Comparison of ENCODE assay signal across 8 cellular contexts in the genomic region with DNA sequence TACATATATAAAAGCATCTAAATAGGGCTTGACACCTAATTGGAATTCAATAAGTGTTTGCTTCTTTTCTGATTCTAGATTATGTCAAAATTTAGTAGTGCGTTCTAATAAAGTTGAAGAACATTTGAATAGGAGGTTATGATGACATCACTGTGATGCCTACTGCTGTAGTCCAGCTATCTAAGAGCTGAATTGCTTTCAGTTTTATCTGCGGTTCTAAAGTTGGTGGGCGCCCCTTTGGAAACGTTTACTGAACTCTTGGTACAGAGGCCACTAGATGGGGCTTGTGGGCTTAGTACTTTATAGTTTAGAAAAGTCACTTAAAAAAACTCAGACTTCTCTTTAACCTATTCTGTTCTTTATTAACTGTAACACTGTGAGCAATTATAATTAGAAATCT.
DNase-seq lines count a peak whose midpoint lies in the region; ATAC-seq and TF ChIP-seq lines count a peak whose summit lies in the region.

No MANE protein-coding gene starts in this region.

- H3K27me3 Mint-ChIP-seq in activated CD8-positive, alpha-beta memory T cell treated with anti-CD3 and anti-CD28 coated beads, Interleukin-2, amount 10 ng/mL, durations not matched to agents 7 days and 5 days: no peaks in the 10 kb centered on the region

- H3F3A ChIP-seq in MM.1S (ENCODE audit: insufficient read depth, low read length): no peaks in the 10 kb centered on the region

- intact Hi-C loops in left ventricle myocardium superior (cut with micrococcal nuclease): no loop called here

- H3K4me3 ChIP-seq in cardiac muscle cell: no peak overlapping the region
- no peak overlapping the region for H3K4me3 ChIP-seq in MM.1S (ENCODE audit: low read length)

- H2AFZ ChIP-seq in MM.1S (ENCODE audit: low read length): no peak overlapping the region

- H3K4me2 ChIP-seq in MM.1S (ENCODE audit: low read depth, low read length): no peak overlapping the region

- no peak overlapping the region for H3K4me3 Mint-ChIP-seq in activated CD8-positive, alpha-beta memory T cell treated with anti-CD3 and anti-CD28 coated beads, Interleukin-2, amount 10 ng/mL, durations not matched to agents 7 days and 5 days

- H3K4me1 Mint-ChIP-seq in activated CD8-positive, alpha-beta memory T cell treated with anti-CD3 and anti-CD28 coated beads, Interleukin-2, amount 10 ng/mL, durations not matched to agents 7 days and 5 days: no peaks in the 10 kb centered on the region

- no peaks in the 10 kb centered on the region for H3K9me2 ChIP-seq in MM.1S (replicated peaks; ENCODE audit: insufficient read depth, low read length)

- no peak for ATAC-seq in left ventricle myocardium superior
- no peak for ATAC-seq in activated CD8-positive, alpha-beta memory T cell treated with anti-CD3 and anti-CD28 coated beads, Interleukin-2, amount 10 ng/mL, durations not matched to agents 7 days and 5 days
- no peak for ATAC-seq in HG02798 (IDR thresholded peaks at IDR 0.05; ENCODE audit: poor library complexity, unreplicated experiment)

- no peak overlapping the region for H3K27ac ChIP-seq in cardiac muscle cell
- no peak overlapping the region for H3K27ac ChIP-seq in MM.1S (ENCODE audit: low read length)

- H3K27me3 ChIP-seq in cardiac muscle cell: no peaks in the 10 kb centered on the region
- H3K27me3 ChIP-seq in MM.1S (replicated peaks; ENCODE audit: insufficient read depth, low read length): no peaks in the 10 kb centered on the region

- peak; percentile 63 to 94 for DNase-seq in cardiac muscle cell (ENCODE audit: low read depth in 1 of 2, low spot score in 1 of 2)
- no peak for DNase-seq in left ventricle myocardium superior
- DNase-seq in MM.1S: peak; percentile 74
- DNase-seq in SKM-1 (lab: John Stamatoyannopoulos, UW; ENCODE audit: unreplicated experiment): peak; percentile 16
- DNase-seq in iPS-NIHi7 (ENCODE audit: extremely low spot score): peak; percentile 34
- DNase-seq in activated CD8-positive, alpha-beta memory T cell treated with anti-CD3 and anti-CD28 coated beads, Interleukin-2, amount 10 ng/mL, durations not matched to agents 7 days and 5 days: no peak
- no peak for DNase-seq in ecto neural progenitor cell (ENCODE audit: low spot score)

- no peaks in the 10 kb centered on the region for H4K20me1 ChIP-seq in MM.1S (ENCODE audit: insufficient read depth, low read length)

- no peaks in the 10 kb centered on the region for H3K9me3 ChIP-seq in cardiac muscle cell (ENCODE audit: low read depth)
- no peaks in the 10 kb centered on the region for H3K9me3 ChIP-seq in MM.1S (replicated peaks; ENCODE audit: insufficient read depth, low read length)

- H3K36me3 ChIP-seq in cardiac muscle cell: no peaks in the 10 kb centered on the region
- H3K36me3 ChIP-seq in MM.1S (replicated peaks; ENCODE audit: insufficient read depth, low read length): no peaks in the 10 kb centered on the region

- no peak overlapping the region for H3K9ac ChIP-seq in MM.1S (ENCODE audit: low read length)

- no peaks in the 10 kb centered on the region for H3K79me2 ChIP-seq in MM.1S (ENCODE audit: low read length)

- H3K27ac Mint-ChIP-seq in activated CD8-positive, alpha-beta memory T cell treated with anti-CD3 and anti-CD28 coated beads, Interleukin-2, amount 10 ng/mL, durations not matched to agents 7 days and 5 days: no peak overlapping the region

- TF ChIP-seq CTCF in cardiac muscle cell (IDR thresholded peaks at IDR 0.05; ENCODE audit: low read depth, low read length): peak; percentile 69
- peak; percentile 45 for TF ChIP-seq CTCF in MM.1S (IDR thresholded peaks at IDR 0.05; ENCODE audit: low read length)

- no peaks in the 10 kb centered on the region for H3K36me3 Mint-ChIP-seq in activated CD8-positive, alpha-beta memory T cell treated with anti-CD3 and anti-CD28 coated beads, Interleukin-2, amount 10 ng/mL, durations not matched to agents 7 days and 5 days

- CTCF ChIA-PET in activated CD8-positive, alpha-beta memory T cell treated with anti-CD3 and anti-CD28 coated beads, Interleukin-2, amount 10 ng/mL, durations not matched to agents 7 days and 5 days (lab: Charles Lee): no interaction called here

- no peaks in the 10 kb centered on the region for H3K9me3 Mint-ChIP-seq in activated CD8-positive, alpha-beta memory T cell treated with anti-CD3 and anti-CD28 coated beads, Interleukin-2, amount 10 ng/mL, durations not matched to agents 7 days and 5 days (ENCODE audit: low read depth)

- no peaks in the 10 kb centered on the region for H3K4me1 ChIP-seq in cardiac muscle cell (ENCODE audit: low read depth)
- H3K4me1 ChIP-seq in MM.1S (ENCODE audit: low read length): no peaks in the 10 kb centered on the region

Comparison
In these comparisons a context has a peak if more than half of its experiments do, and no peak if none do; other contexts are left out.
1. DNase-seq: peak in cardiac muscle cell (2 of 2), MM.1S (single experiment), SKM-1 (single experiment) and iPS-NIHi7 (single experiment); none in left ventricle myocardium superior (single experiment), activated CD8-positive, alpha-beta memory T cell treated with anti-CD3 and anti-CD28 coated beads, Interleukin-2, amount 10 ng/mL, durations not matched to agents 7 days and 5 days (single experiment) and ecto neural progenitor cell (single experiment).